Comparison of ENCODE assay signal across 8 cellular contexts in the genomic region with DNA sequence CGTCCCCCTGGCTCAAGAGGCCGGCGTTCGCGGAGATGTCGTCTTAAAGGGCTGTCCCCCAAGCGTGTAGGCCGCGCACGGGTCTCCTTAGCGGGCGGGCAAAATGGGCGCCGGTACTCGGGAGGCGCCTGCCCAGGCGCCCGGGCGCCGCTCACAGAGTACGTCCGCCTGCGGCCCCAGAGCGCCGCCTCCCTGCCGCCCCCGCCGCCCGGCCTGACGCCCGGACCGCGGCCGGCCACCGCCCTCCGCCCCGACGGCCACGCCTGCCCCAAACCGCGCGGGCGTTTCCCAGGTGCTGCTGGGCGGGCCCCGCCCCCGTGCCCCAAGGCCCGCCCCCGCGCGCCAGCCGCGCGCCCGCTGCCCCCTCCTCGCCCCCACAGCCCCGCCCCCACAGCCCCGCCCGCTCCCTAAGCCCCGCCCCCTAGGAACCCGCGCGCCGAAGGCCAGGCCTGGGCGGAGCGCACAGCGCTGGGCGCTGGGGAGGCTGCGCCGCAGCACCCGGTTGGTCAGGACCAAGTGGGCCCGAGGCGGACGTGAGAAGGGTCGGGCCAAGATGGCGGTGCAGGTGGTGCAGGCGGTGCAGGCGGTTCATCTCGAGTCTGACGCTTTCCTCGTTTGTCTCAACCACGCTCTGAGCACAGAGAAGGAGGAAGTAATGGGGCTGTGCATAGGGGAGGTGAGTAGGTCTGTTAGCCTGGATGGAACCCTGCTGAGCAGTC. TPM values are rescaled to one million over a fixed set of nuclear protein-coding genes. Genes with fewer than 3 reads are reported as not detected.
DNase-seq lines count a peak whose midpoint lies in the region; ATAC-seq and TF ChIP-seq lines count a peak whose summit lies in the region.

Gene BRCC3 (plus strand): TSS at position 534 of the 719 bp plus-strand sequence. CDS start 20 bp downstream, at position 554.
Gene CMC4 (minus strand): TSS at position 162 of the 719 bp plus-strand sequence. CDS start 7,113 bp downstream, outside the sequence.
A gene with protein sequence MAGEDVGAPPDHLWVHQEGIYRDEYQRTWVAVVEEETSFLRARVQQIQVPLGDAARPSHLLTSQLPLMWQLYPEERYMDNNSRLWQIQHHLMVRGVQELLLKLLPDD (minus strand): TSS at position 162 of the 719 bp plus-strand sequence. CDS start 5,126 bp downstream, outside the sequence.

- peak; percentile 20 for DNase-seq in AG09309 (ENCODE audit: low read depth)
- DNase-seq in NCI-H345 treated with DMSO at 0.1 percent for 48 hours (lab: John Stamatoyannopoulos, UW; ENCODE audit: unreplicated experiment), result peak; percentile 87
- DNase-seq in cerebellar cortex (ENCODE audit: low spot score), result peak; percentile 77
- DNase-seq in kidney epithelial cell (ENCODE audit: low read depth), result no peak
- DNase-seq in stimulated activated CD4-positive, alpha-beta T cell treated with anti-CD3 and anti-CD28 coated beads, Interleukin-15, amount 100 ng/mL, for 24 hours, result peak; percentile 84

- ATAC-seq in GM19023 (IDR thresholded peaks at IDR 0.05; ENCODE audit: unreplicated experiment) (peak; percentile 90), HG03175 (IDR thresholded peaks at IDR 0.05; ENCODE audit: unreplicated experiment) (peak; percentile 89)
- ATAC-seq in activated CD4-positive, CD25-positive, alpha-beta regulatory T cell treated with anti-CD3 and anti-CD28 coated beads, Interleukin-2, amount 50 U/mL, for 24 hours, result peak; percentile 90 to 93

- no peak for TF ChIP-seq CTCF in AG09309 (IDR thresholded peaks at IDR 0.05; ENCODE audit: control insufficient read depth, insufficient read depth, low read depth, low read length, missing control alignments)
- no peak for TF ChIP-seq CTCF in kidney epithelial cell (IDR thresholded peaks at IDR 0.05; ENCODE audit: insufficient read depth, low read length, poor library complexity, severe bottlenecking)

- peak within 1 kb of the TSS; percentile 79 for H3K4me3 ChIP-seq in AG09309 (ENCODE audit: control insufficient read depth, low read depth, low read length)
- peak within 1 kb of the TSS; percentile 73 for H3K4me3 ChIP-seq in kidney epithelial cell (ENCODE audit: low read depth, low read length)

- no peaks in the 10 kb centered on the region for H3K36me3 ChIP-seq in kidney epithelial cell (ENCODE audit: control insufficient read depth, insufficient read depth, low read length)

- no peaks in the 10 kb centered on the region for H3K27me3 ChIP-seq in kidney epithelial cell (ENCODE audit: control insufficient read depth, insufficient read depth, low read length)

RNA-seq across cellular contexts. Expression of gene BRCC3, which starts in this region (rescaled TPM):
- total RNA-seq in kidney epithelial cell, result 10.8 and 11.8 TPM in 2 replicates

RNA-seq across cellular contexts. Expression of gene CMC4, which starts in this region (rescaled TPM):
- total RNA-seq in kidney epithelial cell, result 10.5 and 12.2 TPM in 2 replicates

RNA-seq across cellular contexts. Expression of the third gene that starts in this region (rescaled TPM):
- total RNA-seq in kidney epithelial cell, result 0.27 and 1.1 TPM in 2 replicates
